Comparison of ENCODE assay signal across 1 cellular context in genomic region chr15:89772933-89773583, GRCh38.
TF ChIP-seq lines count a peak whose summit lies in the region.

No MANE protein-coding gene starts in this region.

TF ChIP-seq in endothelial cell of umbilical vein, 7 proteins besides CTCF, POLR2A, EP300 and RAD21:
- no peak for TF ChIP-seq MYC (IDR thresholded peaks at IDR 0.05; ENCODE audit: low read depth, low read length)
- no peak for TF ChIP-seq MAX (IDR thresholded peaks at IDR 0.05; ENCODE audit: insufficient read depth, insufficient read length)
- no peak for TF ChIP-seq EZH2 (IDR thresholded peaks at IDR 0.05; ENCODE audit: borderline replicate concordance, low read depth, low read length, severe bottlenecking)
- TF ChIP-seq JUN (IDR thresholded peaks at IDR 0.05; ENCODE audit: borderline replicate concordance, insufficient read depth, insufficient read length, low read depth) = no peak
- TF ChIP-seq GATA2 (IDR thresholded peaks at IDR 0.05; ENCODE audit: insufficient read depth, insufficient read length, low read depth, low read length) = no peak
- no peak for TF ChIP-seq FOS (IDR thresholded peaks at IDR 0.05; ENCODE audit: borderline replicate concordance, insufficient read depth, low read length)
- TF ChIP-seq POLR2AphosphoS5 (IDR thresholded peaks at IDR 0.05; ENCODE audit: insufficient read depth, low read depth, low read length) = no peak
TF ChIP-seq in endothelial cell of umbilical vein: peak in this region for 0.
